8 cellular contexts compared by ENCODE assay signal in genomic region chr17:47694818-47695663, GRCh38. TPM values are rescaled to one million over a fixed set of nuclear protein-coding genes. Genes with fewer than 3 reads are reported as not detected.
A peak's percentile ranks its signal among the peaks of the same experiment; 100 is the strongest.
DNase-seq lines count a peak whose midpoint lies in the region; TF ChIP-seq lines count a peak whose summit lies in the region.

No MANE protein-coding gene starts in this region.

- CTCF ChIA-PET in activated naive CD4-positive, alpha-beta T cell treated with anti-CD3 and anti-CD28 coated beads, Interleukin-2, amount 10 ng/mL, durations not matched to agents 7 days and 5 days (lab: Charles Lee) = interaction anchor here (0.7 to 1.3 kb wide), 3 partner anchors 12 to 52 kb away, joined by 3 to 4 read pairs (median 3); no protein-coding TSS in a partner anchor

- H3K27ac Mint-ChIP-seq in activated naive CD4-positive, alpha-beta T cell treated with anti-CD3 and anti-CD28 coated beads, Interleukin-2, amount 10 ng/mL, durations not matched to agents 7 days and 5 days = peak overlapping the region; percentile 13
- peak overlapping the region; percentile 85 for H3K27ac Mint-ChIP-seq in glutamatergic neuron (ENCODE audit: unreplicated experiment)

- H3K27me3 ChIP-seq in OCI-LY1 (ENCODE audit: insufficient read depth, low read length) = no peaks in the 10 kb centered on the region

- no peaks in the 10 kb centered on the region for H3K79me2 ChIP-seq in OCI-LY1 (ENCODE audit: insufficient read depth, low read length)

- peaks cover 3% of the 10 kb centered on the region; the same call in 1 of the 2 replicates for H3F3A ChIP-seq in OCI-LY1 (ENCODE audit: insufficient read depth, low read length)

- H3K27ac ChIP-seq in OCI-LY1 (ENCODE audit: low read depth, low read length, poor library complexity, severe bottlenecking) = peak overlapping the region; percentile 60

- H3K9me3 ChIP-seq in ES-I3 (ENCODE audit: control insufficient read depth, insufficient read depth, low read length) (no peaks in the 10 kb centered on the region), OCI-LY1 (ENCODE audit: low read length) (no peaks in the 10 kb centered on the region)

- TF ChIP-seq CTCF in OCI-LY1 (IDR thresholded peaks at IDR 0.05; ENCODE audit: low read length) = no peak
- TF ChIP-seq CTCF in glutamatergic neuron (IDR thresholded peaks at IDR 0.05; ENCODE audit: partially characterized antibody, unreplicated experiment) = no peak

- peak overlapping the region; percentile 98 for H3K4me2 ChIP-seq in OCI-LY1 (ENCODE audit: low read length)

- no peaks in the 10 kb centered on the region for H3K9me2 ChIP-seq in OCI-LY1 (ENCODE audit: low read depth, low read length)

- H3K4me1 ChIP-seq in ES-I3 (ENCODE audit: insufficient read depth, low read length) (peaks cover 19% of the 10 kb centered on the region), OCI-LY1 (ENCODE audit: insufficient read depth, low read length, severe bottlenecking) (peaks cover 40% of the 10 kb centered on the region)

- peaks cover 28% of the 10 kb centered on the region for H3K27me3 Mint-ChIP-seq in activated naive CD4-positive, alpha-beta T cell treated with anti-CD3 and anti-CD28 coated beads, Interleukin-2, amount 10 ng/mL, durations not matched to agents 7 days and 5 days
- H3K27me3 Mint-ChIP-seq in glutamatergic neuron (ENCODE audit: unreplicated experiment) = peaks cover 6% of the 10 kb centered on the region

- DNase-seq in activated naive CD4-positive, alpha-beta T cell treated with anti-CD3 and anti-CD28 coated beads, Interleukin-2, amount 10 ng/mL, durations not matched to agents 7 days and 5 days = peak; percentile 51
- DNase-seq in glutamatergic neuron (no peak), nucleus accumbens (lab: John Stamatoyannopoulos, UW) (peak in 37 of 56 donors; percentile 21 to 82 (median 49)), NCI-H146 (lab: John Stamatoyannopoulos, UW) (no peak), T1000 (lab: John Stamatoyannopoulos, UW) (no peak)
- DNase-seq in effector CD4-positive, alpha-beta T cell = no peak

- H3K9ac ChIP-seq in ES-I3 (ENCODE audit: low read depth, low read length) (peak overlapping the region; percentile 67), OCI-LY1 (ENCODE audit: low read length) (peak overlapping the region; percentile 75)

- H3K4me3 Mint-ChIP-seq in activated naive CD4-positive, alpha-beta T cell treated with anti-CD3 and anti-CD28 coated beads, Interleukin-2, amount 10 ng/mL, durations not matched to agents 7 days and 5 days = peak overlapping the region; percentile 72
- peak overlapping the region; percentile 99 for H3K4me3 Mint-ChIP-seq in glutamatergic neuron (ENCODE audit: unreplicated experiment)

- peak overlapping the region; percentile 61 for H3K4me3 ChIP-seq in OCI-LY1 (ENCODE audit: low read depth, low read length, poor library complexity, severe bottlenecking)

- H3K36me3 ChIP-seq in ES-I3 (ENCODE audit: insufficient read depth, low read length) = no peaks in the 10 kb centered on the region
- peaks cover 10% of the 10 kb centered on the region; the same call in 1 of the 2 replicates for H3K36me3 ChIP-seq in OCI-LY1 (ENCODE audit: insufficient read depth, low read length)

- no peaks in the 10 kb centered on the region for H3K9me3 Mint-ChIP-seq in activated naive CD4-positive, alpha-beta T cell treated with anti-CD3 and anti-CD28 coated beads, Interleukin-2, amount 10 ng/mL, durations not matched to agents 7 days and 5 days
- peaks cover 7% of the 10 kb centered on the region for H3K9me3 Mint-ChIP-seq in glutamatergic neuron (ENCODE audit: unreplicated experiment)

- no peaks in the 10 kb centered on the region for H4K20me1 ChIP-seq in OCI-LY1 (ENCODE audit: insufficient read depth, low read length)

- H3K36me3 Mint-ChIP-seq in activated naive CD4-positive, alpha-beta T cell treated with anti-CD3 and anti-CD28 coated beads, Interleukin-2, amount 10 ng/mL, durations not matched to agents 7 days and 5 days = no peaks in the 10 kb centered on the region
- no peaks in the 10 kb centered on the region for H3K36me3 Mint-ChIP-seq in glutamatergic neuron (ENCODE audit: unreplicated experiment)

- peaks cover 39% of the 10 kb centered on the region for H3K4me1 Mint-ChIP-seq in activated naive CD4-positive, alpha-beta T cell treated with anti-CD3 and anti-CD28 coated beads, Interleukin-2, amount 10 ng/mL, durations not matched to agents 7 days and 5 days
- H3K4me1 Mint-ChIP-seq in glutamatergic neuron (ENCODE audit: low read depth, unreplicated experiment) = peaks cover 19% of the 10 kb centered on the region

- no peak overlapping the region for H2AFZ ChIP-seq in OCI-LY1 (ENCODE audit: low read length)

RNA-seq across cellular contexts. Expression of gene TBKBP1, which starts 1.1 kb away (rescaled TPM):
- total RNA-seq in glutamatergic neuron (ENCODE audit: unreplicated experiment) = 30.7 TPM

RNA-seq across cellular contexts. Expression of gene TBX21, which starts 38.0 kb away (rescaled TPM):
- total RNA-seq in glutamatergic neuron (ENCODE audit: unreplicated experiment) = not detected

RNA-seq across cellular contexts. Expression of gene KPNB1, which starts 45.3 kb away (rescaled TPM):
- total RNA-seq in glutamatergic neuron (ENCODE audit: unreplicated experiment) = 350 TPM

Comparison
In these comparisons a context has a peak if more than half of its experiments do, and no peak if none do; other contexts are left out.
1. DNase-seq: peak in activated naive CD4-positive, alpha-beta T cell treated with anti-CD3 and anti-CD28 coated beads, Interleukin-2, amount 10 ng/mL, durations not matched to agents 7 days and 5 days (single experiment) and nucleus accumbens (37 of 56); none in glutamatergic neuron (single experiment), NCI-H146 (single experiment), effector CD4-positive, alpha-beta T cell (single experiment) and T1000 (single experiment).